Comparison of ENCODE assay signal across 8 cellular contexts in genomic region chr16:4766875-4767628, GRCh38. TPM values are rescaled to one million over a fixed set of nuclear protein-coding genes. Genes with fewer than 3 reads are reported as not detected.
A peak's percentile ranks its signal among the peaks of the same experiment; 100 is the strongest.
DNase-seq lines count a peak whose midpoint lies in the region; ATAC-seq and TF ChIP-seq lines count a peak whose summit lies in the region.

Gene ZNF500, minus strand, starts transcription at chr16:4767162. Its CDS starts 1,184 bp downstream, at chr16:4765978.

- H3K27ac Mint-ChIP-seq in activated naive CD4-positive, alpha-beta T cell treated with anti-CD3 and anti-CD28 coated beads, Interleukin-2, amount 50 U/mL, for 24 hours = peak within 1 kb of the TSS; percentile 88

- peak; percentile 97 for DNase-seq in GM10266 (ENCODE audit: extremely low spot score)
- DNase-seq in NCI-H1092 treated with DMSO at 0.1 percent for 48 hours (lab: John Stamatoyannopoulos, UW) = peak; percentile 94
- peak; percentile 55 for DNase-seq in glomerular endothelial cell (ENCODE audit: extremely low read depth, low read depth, low spot score)
- peak; percentile 96 for DNase-seq in occipital lobe (lab: John Stamatoyannopoulos, UW)

- no peaks in the 10 kb centered on the region for H3K9me3 Mint-ChIP-seq in activated naive CD4-positive, alpha-beta T cell treated with anti-CD3 and anti-CD28 coated beads, Interleukin-2, amount 50 U/mL, for 24 hours

- no peaks in the 10 kb centered on the region for H3K27me3 Mint-ChIP-seq in activated naive CD4-positive, alpha-beta T cell treated with anti-CD3 and anti-CD28 coated beads, Interleukin-2, amount 50 U/mL, for 24 hours

- no peak for TF ChIP-seq CTCF in GM10266 (IDR thresholded peaks at IDR 0.05; ENCODE audit: control insufficient read depth, insufficient read depth, low read depth, missing control alignments)

- peak within 1 kb of the TSS; percentile 92 for H3K27ac ChIP-seq in temporal lobe (ENCODE audit: low read depth, low read length)

- ATAC-seq in HG02623 (IDR thresholded peaks at IDR 0.05; ENCODE audit: unreplicated experiment) (peak; percentile 70), SK-N-SH treated with all-trans-retinoic acid at 6 μM for 48 hours (peak; percentile 96)

- H3K4me1 Mint-ChIP-seq in activated naive CD4-positive, alpha-beta T cell treated with anti-CD3 and anti-CD28 coated beads, Interleukin-2, amount 50 U/mL, for 24 hours = peaks cover 41% of the 10 kb centered on the region

- no peaks in the 10 kb centered on the region for H3K36me3 Mint-ChIP-seq in activated naive CD4-positive, alpha-beta T cell treated with anti-CD3 and anti-CD28 coated beads, Interleukin-2, amount 50 U/mL, for 24 hours

- H3K4me3 Mint-ChIP-seq in activated naive CD4-positive, alpha-beta T cell treated with anti-CD3 and anti-CD28 coated beads, Interleukin-2, amount 50 U/mL, for 24 hours = peak within 1 kb of the TSS; percentile 92

TF ChIP-seq in SK-N-SH treated with all-trans-retinoic acid at 6 μM for 48 hours, 23 proteins besides CTCF, POLR2A, EP300 and RAD21:
- TF ChIP-seq ZNF70 (CRISPR knock-in tag; IDR thresholded peaks at IDR 0.05) = no peak
- TF ChIP-seq, protein P1, sequence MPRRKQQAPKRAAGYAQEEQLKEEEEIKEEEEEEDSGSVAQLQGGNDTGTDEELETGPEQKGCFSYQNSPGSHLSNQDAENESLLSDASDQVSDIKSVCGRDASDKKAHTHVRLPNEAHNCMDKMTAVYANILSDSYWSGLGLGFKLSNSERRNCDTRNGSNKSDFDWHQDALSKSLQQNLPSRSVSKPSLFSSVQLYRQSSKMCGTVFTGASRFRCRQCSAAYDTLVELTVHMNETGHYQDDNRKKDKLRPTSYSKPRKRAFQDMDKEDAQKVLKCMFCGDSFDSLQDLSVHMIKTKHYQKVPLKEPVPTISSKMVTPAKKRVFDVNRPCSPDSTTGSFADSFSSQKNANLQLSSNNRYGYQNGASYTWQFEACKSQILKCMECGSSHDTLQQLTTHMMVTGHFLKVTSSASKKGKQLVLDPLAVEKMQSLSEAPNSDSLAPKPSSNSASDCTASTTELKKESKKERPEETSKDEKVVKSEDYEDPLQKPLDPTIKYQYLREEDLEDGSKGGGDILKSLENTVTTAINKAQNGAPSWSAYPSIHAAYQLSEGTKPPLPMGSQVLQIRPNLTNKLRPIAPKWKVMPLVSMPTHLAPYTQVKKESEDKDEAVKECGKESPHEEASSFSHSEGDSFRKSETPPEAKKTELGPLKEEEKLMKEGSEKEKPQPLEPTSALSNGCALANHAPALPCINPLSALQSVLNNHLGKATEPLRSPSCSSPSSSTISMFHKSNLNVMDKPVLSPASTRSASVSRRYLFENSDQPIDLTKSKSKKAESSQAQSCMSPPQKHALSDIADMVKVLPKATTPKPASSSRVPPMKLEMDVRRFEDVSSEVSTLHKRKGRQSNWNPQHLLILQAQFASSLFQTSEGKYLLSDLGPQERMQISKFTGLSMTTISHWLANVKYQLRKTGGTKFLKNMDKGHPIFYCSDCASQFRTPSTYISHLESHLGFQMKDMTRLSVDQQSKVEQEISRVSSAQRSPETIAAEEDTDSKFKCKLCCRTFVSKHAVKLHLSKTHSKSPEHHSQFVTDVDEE (CRISPR knock-in tag; IDR thresholded peaks at IDR 0.05) = peak; percentile 50; the same call in 1 of the 2 replicates

RNA-seq across cellular contexts. Expression of gene ZNF500, which starts in this region (rescaled TPM):
- total RNA-seq in glomerular endothelial cell (8.7 and 11.3 TPM in 2 replicates), occipital lobe (10.5 TPM), temporal lobe (8.1 TPM)

Comparison
In these comparisons a context has a peak if more than half of its experiments do, and no peak if none do; other contexts are left out.
1. Peak in every context shown above with its lines: DNase-seq, ATAC-seq and H3K27ac ChIP-seq.